Comparison of ENCODE assay signal across 1 cellular context in the genomic region with DNA sequence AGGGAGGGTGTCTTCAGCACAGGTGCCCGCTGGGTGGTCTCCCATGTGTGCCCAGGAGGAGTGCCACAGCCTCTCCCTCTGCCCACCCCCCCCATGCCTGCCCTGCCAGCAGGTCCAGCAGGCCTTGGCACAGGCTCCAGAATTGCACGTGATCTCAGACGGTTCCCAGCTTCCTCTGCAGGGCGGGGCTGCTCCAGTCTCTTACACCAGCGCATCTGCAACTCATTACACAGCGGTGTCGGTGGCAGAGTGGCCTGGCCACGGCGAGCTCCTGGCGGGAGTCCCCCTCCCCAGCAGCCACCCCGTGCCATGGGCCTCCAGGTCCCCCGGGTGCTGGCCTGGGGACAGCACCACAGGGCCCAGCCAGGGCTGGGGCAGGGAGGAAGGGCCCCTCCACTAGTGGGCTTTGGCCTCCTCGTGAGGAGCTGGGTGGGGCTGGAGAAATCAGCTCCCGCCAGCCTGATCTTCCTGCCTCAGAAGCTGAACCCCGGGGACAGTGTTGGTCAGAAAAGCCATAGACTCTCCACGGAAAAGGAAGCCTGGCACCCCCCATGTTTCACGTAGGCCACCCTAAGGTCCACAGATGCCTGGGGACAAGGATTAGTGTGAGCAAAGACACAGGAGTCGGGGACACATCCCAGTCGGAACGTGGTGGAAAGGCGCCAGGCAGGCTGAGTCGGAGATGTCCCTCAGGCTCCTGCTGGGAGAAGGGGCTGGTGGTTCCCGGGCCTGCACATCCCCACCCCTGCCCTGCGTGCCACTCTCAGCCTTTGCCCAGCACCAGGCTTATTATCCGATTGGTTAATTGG.
TF ChIP-seq lines count a peak whose summit lies in the region.

No MANE protein-coding gene starts in this region.

TF ChIP-seq in WTC11, 78 proteins besides CTCF, POLR2A, EP300 and RAD21 (continued from another document):
- TF ChIP-seq, protein P1, sequence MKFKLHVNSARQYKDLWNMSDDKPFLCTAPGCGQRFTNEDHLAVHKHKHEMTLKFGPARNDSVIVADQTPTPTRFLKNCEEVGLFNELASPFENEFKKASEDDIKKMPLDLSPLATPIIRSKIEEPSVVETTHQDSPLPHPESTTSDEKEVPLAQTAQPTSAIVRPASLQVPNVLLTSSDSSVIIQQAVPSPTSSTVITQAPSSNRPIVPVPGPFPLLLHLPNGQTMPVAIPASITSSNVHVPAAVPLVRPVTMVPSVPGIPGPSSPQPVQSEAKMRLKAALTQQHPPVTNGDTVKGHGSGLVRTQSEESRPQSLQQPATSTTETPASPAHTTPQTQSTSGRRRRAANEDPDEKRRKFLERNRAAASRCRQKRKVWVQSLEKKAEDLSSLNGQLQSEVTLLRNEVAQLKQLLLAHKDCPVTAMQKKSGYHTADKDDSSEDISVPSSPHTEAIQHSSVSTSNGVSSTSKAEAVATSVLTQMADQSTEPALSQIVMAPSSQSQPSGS (CRISPR knock-in tag; IDR thresholded peaks at IDR 0.05; ENCODE audit: borderline replicate concordance, low read depth), result no peak
- TF ChIP-seq, protein P2, sequence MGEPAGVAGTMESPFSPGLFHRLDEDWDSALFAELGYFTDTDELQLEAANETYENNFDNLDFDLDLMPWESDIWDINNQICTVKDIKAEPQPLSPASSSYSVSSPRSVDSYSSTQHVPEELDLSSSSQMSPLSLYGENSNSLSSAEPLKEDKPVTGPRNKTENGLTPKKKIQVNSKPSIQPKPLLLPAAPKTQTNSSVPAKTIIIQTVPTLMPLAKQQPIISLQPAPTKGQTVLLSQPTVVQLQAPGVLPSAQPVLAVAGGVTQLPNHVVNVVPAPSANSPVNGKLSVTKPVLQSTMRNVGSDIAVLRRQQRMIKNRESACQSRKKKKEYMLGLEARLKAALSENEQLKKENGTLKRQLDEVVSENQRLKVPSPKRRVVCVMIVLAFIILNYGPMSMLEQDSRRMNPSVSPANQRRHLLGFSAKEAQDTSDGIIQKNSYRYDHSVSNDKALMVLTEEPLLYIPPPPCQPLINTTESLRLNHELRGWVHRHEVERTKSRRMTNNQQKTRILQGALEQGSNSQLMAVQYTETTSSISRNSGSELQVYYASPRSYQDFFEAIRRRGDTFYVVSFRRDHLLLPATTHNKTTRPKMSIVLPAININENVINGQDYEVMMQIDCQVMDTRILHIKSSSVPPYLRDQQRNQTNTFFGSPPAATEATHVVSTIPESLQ (CRISPR knock-in tag; IDR thresholded peaks at IDR 0.05), result no peak
- TF ChIP-seq, protein P3, sequence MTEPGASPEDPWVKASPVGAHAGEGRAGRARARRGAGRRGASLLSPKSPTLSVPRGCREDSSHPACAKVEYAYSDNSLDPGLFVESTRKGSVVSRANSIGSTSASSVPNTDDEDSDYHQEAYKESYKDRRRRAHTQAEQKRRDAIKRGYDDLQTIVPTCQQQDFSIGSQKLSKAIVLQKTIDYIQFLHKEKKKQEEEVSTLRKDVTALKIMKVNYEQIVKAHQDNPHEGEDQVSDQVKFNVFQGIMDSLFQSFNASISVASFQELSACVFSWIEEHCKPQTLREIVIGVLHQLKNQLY (CRISPR knock-in tag; IDR thresholded peaks at IDR 0.05), result no peak
- TF ChIP-seq, protein P4, sequence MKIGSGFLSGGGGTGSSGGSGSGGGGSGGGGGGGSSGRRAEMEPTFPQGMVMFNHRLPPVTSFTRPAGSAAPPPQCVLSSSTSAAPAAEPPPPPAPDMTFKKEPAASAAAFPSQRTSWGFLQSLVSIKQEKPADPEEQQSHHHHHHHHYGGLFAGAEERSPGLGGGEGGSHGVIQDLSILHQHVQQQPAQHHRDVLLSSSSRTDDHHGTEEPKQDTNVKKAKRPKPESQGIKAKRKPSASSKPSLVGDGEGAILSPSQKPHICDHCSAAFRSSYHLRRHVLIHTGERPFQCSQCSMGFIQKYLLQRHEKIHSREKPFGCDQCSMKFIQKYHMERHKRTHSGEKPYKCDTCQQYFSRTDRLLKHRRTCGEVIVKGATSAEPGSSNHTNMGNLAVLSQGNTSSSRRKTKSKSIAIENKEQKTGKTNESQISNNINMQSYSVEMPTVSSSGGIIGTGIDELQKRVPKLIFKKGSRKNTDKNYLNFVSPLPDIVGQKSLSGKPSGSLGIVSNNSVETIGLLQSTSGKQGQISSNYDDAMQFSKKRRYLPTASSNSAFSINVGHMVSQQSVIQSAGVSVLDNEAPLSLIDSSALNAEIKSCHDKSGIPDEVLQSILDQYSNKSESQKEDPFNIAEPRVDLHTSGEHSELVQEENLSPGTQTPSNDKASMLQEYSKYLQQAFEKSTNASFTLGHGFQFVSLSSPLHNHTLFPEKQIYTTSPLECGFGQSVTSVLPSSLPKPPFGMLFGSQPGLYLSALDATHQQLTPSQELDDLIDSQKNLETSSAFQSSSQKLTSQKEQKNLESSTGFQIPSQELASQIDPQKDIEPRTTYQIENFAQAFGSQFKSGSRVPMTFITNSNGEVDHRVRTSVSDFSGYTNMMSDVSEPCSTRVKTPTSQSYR (CRISPR knock-in tag; IDR thresholded peaks at IDR 0.05), result no peak
- TF ChIP-seq PRRX2 (CRISPR knock-in tag; IDR thresholded peaks at IDR 0.05) (no peak), CREM (CRISPR knock-in tag; IDR thresholded peaks at IDR 0.05) (no peak), KAT7 (CRISPR knock-in tag; IDR thresholded peaks at IDR 0.05; ENCODE audit: borderline replicate concordance) (no peak), OVOL2 (CRISPR knock-in tag; IDR thresholded peaks at IDR 0.05; ENCODE audit: borderline replicate concordance) (no peak), ESRRA (CRISPR knock-in tag; IDR thresholded peaks at IDR 0.05; ENCODE audit: borderline replicate concordance) (no peak), NR1H2 (CRISPR knock-in tag; IDR thresholded peaks at IDR 0.05) (no peak), GTF2I (CRISPR knock-in tag; conservative IDR thresholded peaks at IDR 0.05) (no peak), CREB1 (CRISPR knock-in tag; IDR thresholded peaks at IDR 0.05) (no peak), ZNF121 (CRISPR knock-in tag; IDR thresholded peaks at IDR 0.05) (no peak), HMGA2 (CRISPR knock-in tag; IDR thresholded peaks at IDR 0.05) (no peak)
- TF ChIP-seq, protein P5, sequence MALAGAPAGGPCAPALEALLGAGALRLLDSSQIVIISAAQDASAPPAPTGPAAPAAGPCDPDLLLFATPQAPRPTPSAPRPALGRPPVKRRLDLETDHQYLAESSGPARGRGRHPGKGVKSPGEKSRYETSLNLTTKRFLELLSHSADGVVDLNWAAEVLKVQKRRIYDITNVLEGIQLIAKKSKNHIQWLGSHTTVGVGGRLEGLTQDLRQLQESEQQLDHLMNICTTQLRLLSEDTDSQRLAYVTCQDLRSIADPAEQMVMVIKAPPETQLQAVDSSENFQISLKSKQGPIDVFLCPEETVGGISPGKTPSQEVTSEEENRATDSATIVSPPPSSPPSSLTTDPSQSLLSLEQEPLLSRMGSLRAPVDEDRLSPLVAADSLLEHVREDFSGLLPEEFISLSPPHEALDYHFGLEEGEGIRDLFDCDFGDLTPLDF (CRISPR knock-in tag; IDR thresholded peaks at IDR 0.05), result no peak
- TF ChIP-seq, protein P6, sequence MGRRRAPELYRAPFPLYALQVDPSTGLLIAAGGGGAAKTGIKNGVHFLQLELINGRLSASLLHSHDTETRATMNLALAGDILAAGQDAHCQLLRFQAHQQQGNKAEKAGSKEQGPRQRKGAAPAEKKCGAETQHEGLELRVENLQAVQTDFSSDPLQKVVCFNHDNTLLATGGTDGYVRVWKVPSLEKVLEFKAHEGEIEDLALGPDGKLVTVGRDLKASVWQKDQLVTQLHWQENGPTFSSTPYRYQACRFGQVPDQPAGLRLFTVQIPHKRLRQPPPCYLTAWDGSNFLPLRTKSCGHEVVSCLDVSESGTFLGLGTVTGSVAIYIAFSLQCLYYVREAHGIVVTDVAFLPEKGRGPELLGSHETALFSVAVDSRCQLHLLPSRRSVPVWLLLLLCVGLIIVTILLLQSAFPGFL (CRISPR knock-in tag; IDR thresholded peaks at IDR 0.05; ENCODE audit: borderline replicate concordance), result no peak
- TF ChIP-seq, protein P7, sequence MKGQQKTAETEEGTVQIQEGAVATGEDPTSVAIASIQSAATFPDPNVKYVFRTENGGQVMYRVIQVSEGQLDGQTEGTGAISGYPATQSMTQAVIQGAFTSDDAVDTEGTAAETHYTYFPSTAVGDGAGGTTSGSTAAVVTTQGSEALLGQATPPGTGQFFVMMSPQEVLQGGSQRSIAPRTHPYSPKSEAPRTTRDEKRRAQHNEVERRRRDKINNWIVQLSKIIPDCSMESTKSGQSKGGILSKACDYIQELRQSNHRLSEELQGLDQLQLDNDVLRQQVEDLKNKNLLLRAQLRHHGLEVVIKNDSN (CRISPR knock-in tag; IDR thresholded peaks at IDR 0.05), result no peak
TF ChIP-seq in WTC11: peak in this region for 0.
